2 cellular contexts compared by ENCODE assay signal in the genomic region with DNA sequence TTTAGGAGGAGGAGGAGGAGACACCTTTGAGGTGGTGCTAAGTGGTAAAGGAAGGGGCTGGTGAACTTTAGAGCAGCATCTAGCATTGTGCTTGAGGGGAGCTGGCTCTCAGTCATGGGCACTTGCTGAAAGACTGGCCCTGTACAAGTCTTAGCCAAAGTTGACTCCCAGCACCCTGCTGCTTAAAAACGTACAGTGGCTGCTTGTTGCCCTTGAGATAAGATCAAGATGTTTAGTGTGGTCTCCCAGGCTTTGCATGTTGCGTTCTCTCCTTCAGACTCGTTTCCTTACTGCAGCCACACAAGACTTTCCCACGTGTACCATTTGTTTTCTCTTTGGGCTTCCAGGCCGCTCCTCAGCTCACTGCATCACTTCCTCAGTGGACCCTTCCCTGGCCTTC.
TF ChIP-seq lines count a peak whose summit lies in the region.

No MANE protein-coding gene starts in this region.

TF ChIP-seq in SK-N-SH, 30 proteins besides CTCF, POLR2A, EP300 and RAD21 (continued from another document):
- TF ChIP-seq, protein P1, sequence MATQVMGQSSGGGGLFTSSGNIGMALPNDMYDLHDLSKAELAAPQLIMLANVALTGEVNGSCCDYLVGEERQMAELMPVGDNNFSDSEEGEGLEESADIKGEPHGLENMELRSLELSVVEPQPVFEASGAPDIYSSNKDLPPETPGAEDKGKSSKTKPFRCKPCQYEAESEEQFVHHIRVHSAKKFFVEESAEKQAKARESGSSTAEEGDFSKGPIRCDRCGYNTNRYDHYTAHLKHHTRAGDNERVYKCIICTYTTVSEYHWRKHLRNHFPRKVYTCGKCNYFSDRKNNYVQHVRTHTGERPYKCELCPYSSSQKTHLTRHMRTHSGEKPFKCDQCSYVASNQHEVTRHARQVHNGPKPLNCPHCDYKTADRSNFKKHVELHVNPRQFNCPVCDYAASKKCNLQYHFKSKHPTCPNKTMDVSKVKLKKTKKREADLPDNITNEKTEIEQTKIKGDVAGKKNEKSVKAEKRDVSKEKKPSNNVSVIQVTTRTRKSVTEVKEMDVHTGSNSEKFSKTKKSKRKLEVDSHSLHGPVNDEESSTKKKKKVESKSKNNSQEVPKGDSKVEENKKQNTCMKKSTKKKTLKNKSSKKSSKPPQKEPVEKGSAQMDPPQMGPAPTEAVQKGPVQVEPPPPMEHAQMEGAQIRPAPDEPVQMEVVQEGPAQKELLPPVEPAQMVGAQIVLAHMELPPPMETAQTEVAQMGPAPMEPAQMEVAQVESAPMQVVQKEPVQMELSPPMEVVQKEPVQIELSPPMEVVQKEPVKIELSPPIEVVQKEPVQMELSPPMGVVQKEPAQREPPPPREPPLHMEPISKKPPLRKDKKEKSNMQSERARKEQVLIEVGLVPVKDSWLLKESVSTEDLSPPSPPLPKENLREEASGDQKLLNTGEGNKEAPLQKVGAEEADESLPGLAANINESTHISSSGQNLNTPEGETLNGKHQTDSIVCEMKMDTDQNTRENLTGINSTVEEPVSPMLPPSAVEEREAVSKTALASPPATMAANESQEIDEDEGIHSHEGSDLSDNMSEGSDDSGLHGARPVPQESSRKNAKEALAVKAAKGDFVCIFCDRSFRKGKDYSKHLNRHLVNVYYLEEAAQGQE (IDR thresholded peaks at IDR 0.05; ENCODE audit: low read depth, low read length), result no peak
- TF ChIP-seq CHD2 (IDR thresholded peaks at IDR 0.05; ENCODE audit: low read length, partially characterized antibody) (no peak), GABPA (IDR thresholded peaks at IDR 0.05; ENCODE audit: low read depth) (no peak), EZH2phosphoT487 (IDR thresholded peaks at IDR 0.05; ENCODE audit: borderline replicate concordance, low read depth) (no peak), NFIC (IDR thresholded peaks at IDR 0.05; ENCODE audit: borderline replicate concordance) (no peak), FOXJ3 (CRISPR knock-in tag; IDR thresholded peaks at IDR 0.05) (no peak), POLR2AphosphoS5 (IDR thresholded peaks at IDR 0.05; ENCODE audit: low read depth, low read length) (no peak)
- TF ChIP-seq, protein P2, sequence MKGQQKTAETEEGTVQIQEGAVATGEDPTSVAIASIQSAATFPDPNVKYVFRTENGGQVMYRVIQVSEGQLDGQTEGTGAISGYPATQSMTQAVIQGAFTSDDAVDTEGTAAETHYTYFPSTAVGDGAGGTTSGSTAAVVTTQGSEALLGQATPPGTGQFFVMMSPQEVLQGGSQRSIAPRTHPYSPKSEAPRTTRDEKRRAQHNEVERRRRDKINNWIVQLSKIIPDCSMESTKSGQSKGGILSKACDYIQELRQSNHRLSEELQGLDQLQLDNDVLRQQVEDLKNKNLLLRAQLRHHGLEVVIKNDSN (IDR thresholded peaks at IDR 0.05; ENCODE audit: borderline replicate concordance, low read depth), result no peak
- TF ChIP-seq, protein P3, sequence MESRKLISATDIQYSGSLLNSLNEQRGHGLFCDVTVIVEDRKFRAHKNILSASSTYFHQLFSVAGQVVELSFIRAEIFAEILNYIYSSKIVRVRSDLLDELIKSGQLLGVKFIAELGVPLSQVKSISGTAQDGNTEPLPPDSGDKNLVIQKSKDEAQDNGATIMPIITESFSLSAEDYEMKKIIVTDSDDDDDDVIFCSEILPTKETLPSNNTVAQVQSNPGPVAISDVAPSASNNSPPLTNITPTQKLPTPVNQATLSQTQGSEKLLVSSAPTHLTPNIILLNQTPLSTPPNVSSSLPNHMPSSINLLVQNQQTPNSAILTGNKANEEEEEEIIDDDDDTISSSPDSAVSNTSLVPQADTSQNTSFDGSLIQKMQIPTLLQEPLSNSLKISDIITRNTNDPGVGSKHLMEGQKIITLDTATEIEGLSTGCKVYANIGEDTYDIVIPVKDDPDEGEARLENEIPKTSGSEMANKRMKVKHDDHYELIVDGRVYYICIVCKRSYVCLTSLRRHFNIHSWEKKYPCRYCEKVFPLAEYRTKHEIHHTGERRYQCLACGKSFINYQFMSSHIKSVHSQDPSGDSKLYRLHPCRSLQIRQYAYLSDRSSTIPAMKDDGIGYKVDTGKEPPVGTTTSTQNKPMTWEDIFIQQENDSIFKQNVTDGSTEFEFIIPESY (IDR thresholded peaks at IDR 0.05; ENCODE audit: borderline replicate concordance, low read depth), result no peak
TF ChIP-seq in SK-N-SH: peak in this region for 0.

TF ChIP-seq in SK-N-SH treated with all-trans-retinoic acid at 6 μM for 48 hours, 23 proteins besides CTCF, POLR2A, EP300 and RAD21 (continued from another document):
- TF ChIP-seq, protein P4, sequence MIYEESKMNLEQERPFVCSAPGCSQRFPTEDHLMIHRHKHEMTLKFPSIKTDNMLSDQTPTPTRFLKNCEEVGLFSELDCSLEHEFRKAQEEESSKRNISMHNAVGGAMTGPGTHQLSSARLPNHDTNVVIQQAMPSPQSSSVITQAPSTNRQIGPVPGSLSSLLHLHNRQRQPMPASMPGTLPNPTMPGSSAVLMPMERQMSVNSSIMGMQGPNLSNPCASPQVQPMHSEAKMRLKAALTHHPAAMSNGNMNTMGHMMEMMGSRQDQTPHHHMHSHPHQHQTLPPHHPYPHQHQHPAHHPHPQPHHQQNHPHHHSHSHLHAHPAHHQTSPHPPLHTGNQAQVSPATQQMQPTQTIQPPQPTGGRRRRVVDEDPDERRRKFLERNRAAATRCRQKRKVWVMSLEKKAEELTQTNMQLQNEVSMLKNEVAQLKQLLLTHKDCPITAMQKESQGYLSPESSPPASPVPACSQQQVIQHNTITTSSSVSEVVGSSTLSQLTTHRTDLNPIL (CRISPR knock-in tag; IDR thresholded peaks at IDR 0.05; ENCODE audit: low read depth), result no peak
- no peak for TF ChIP-seq ISL1 (CRISPR knock-in tag; IDR thresholded peaks at IDR 0.05)
- TF ChIP-seq TOX (CRISPR knock-in tag; IDR thresholded peaks at IDR 0.05; ENCODE audit: borderline replicate concordance), result no peak
- no peak for TF ChIP-seq CSDC2 (CRISPR knock-in tag; IDR thresholded peaks at IDR 0.05)
- no peak for TF ChIP-seq ZC3H10 (CRISPR knock-in tag; IDR thresholded peaks at IDR 0.05)
- TF ChIP-seq BACH2 (CRISPR knock-in tag; IDR thresholded peaks at IDR 0.05; ENCODE audit: borderline replicate concordance), result no peak
- TF ChIP-seq TCF4 (CRISPR knock-in tag; IDR thresholded peaks at IDR 0.05; ENCODE audit: borderline replicate concordance), result no peak
- TF ChIP-seq GLIS3 (CRISPR knock-in tag; IDR thresholded peaks at IDR 0.05), result no peak
- TF ChIP-seq ZFP3 (CRISPR knock-in tag; IDR thresholded peaks at IDR 0.05), result no peak
